12 cellular contexts compared by ENCODE assay signal in genomic region chr19:7540761-7541480, GRCh38. TPM values are rescaled to one million over a fixed set of nuclear protein-coding genes. Genes with fewer than 3 reads are reported as not detected.
A peak's percentile ranks its signal among the peaks of the same experiment; 100 is the strongest.
DNase-seq lines count a peak whose midpoint lies in the region; ATAC-seq, FAIRE-seq and TF ChIP-seq lines count a peak whose summit lies in the region.
"Had no signal": no experiment of that assay in that cellular context is flagged by ENCODE, and none has a peak within 500 bp of the region (broad histone marks: within the 10 kb centered on the region; RNA-seq: fewer than 3 reads in every experiment).

No MANE protein-coding gene starts in this region.

- H3K27ac ChIP-seq in astrocyte (ENCODE audit: low read depth, low read length): no peak overlapping the region

- H3K4me1 ChIP-seq in astrocyte (ENCODE audit: insufficient read depth, low read length): peaks cover 6% of the 10 kb centered on the region

- H3K9me3 ChIP-seq in astrocyte (ENCODE audit: insufficient read depth, low read depth, low read length): no peaks in the 10 kb centered on the region

- H3K4me3 ChIP-seq in astrocyte (ENCODE audit: insufficient read depth, low read depth, low read length): no peak overlapping the region

- H4K20me1 ChIP-seq in astrocyte (ENCODE audit: insufficient read depth, low read length): peaks cover 4% of the 10 kb centered on the region

- no peak overlapping the region for H3K9ac ChIP-seq in astrocyte (ENCODE audit: low read length)

- H3K27ac Mint-ChIP-seq in astrocyte (ENCODE audit: unreplicated experiment) (no peak overlapping the region), nephron progenitor cell (no peak overlapping the region)

- H3K4me1 Mint-ChIP-seq in astrocyte (ENCODE audit: low read depth, unreplicated experiment) (no peaks in the 10 kb centered on the region), nephron progenitor cell (peaks cover 14% of the 10 kb centered on the region)

- peaks cover 4% of the 10 kb centered on the region for H3K79me2 ChIP-seq in astrocyte (ENCODE audit: insufficient read depth, low read length)

- intact Hi-C loops in posterior vena cava (cut with DNase I): no loop called here

- no peak overlapping the region for H3K4me2 ChIP-seq in astrocyte (ENCODE audit: low read length)

- TF ChIP-seq CTCF in astrocyte (IDR thresholded peaks at IDR 0.05; ENCODE audit: insufficient read depth, low read depth, low read length): no peak
- no peak for TF ChIP-seq CTCF in nephron progenitor cell (IDR thresholded peaks at IDR 0.05)

- no peak overlapping the region for H3K4me3 Mint-ChIP-seq in astrocyte (ENCODE audit: unreplicated experiment)
- H3K4me3 Mint-ChIP-seq in nephron progenitor cell: no peak overlapping the region

- no peak for ATAC-seq in GM19351 (IDR thresholded peaks at IDR 0.05; ENCODE audit: unreplicated experiment)

- H3K27me3 Mint-ChIP-seq in astrocyte (ENCODE audit: low read depth, unreplicated experiment) (no peaks in the 10 kb centered on the region), nephron progenitor cell (ENCODE audit: low read depth, poor library complexity) (no peaks in the 10 kb centered on the region)

- peaks cover 2% of the 10 kb centered on the region for H3K9me3 Mint-ChIP-seq in astrocyte (ENCODE audit: unreplicated experiment)
- H3K9me3 Mint-ChIP-seq in nephron progenitor cell: no peaks in the 10 kb centered on the region

- H2AFZ ChIP-seq in astrocyte (ENCODE audit: low read depth, low read length): no peak overlapping the region

- no peaks in the 10 kb centered on the region for H3K27me3 ChIP-seq in astrocyte (ENCODE audit: insufficient read depth, low read length)

- H3K36me3 ChIP-seq in astrocyte (ENCODE audit: insufficient read depth, low read length): peaks cover 3% of the 10 kb centered on the region

- FAIRE-seq in HTR-8/SVneo (lab: Jason Lieb, UNC): peak; percentile 46
- FAIRE-seq in astrocyte (lab: Jason Lieb, UNC): no peak
- FAIRE-seq: islet of Langerhans had no signal

- DNase-seq in CMK (ENCODE audit: low read depth) (peak; percentile 66), HTR-8/SVneo (ENCODE audit: insufficient read length, low spot score) (no peak), astrocyte (ENCODE audit: low read depth) (peak; percentile 26), nephron progenitor cell (peak; percentile 68), posterior vena cava (ENCODE audit: low spot score) (no peak), Kasumi-1 (lab: John Stamatoyannopoulos, UW) (no peak), NCI-H2081 treated with DMSO at 0.1 percent for 48 hours (lab: John Stamatoyannopoulos, UW) (no peak)
- DNase-seq: DMS153; NCI-H1694 treated with DMSO at 0.1 percent for 48 hours; stimulated activated naive CD4-positive, alpha-beta T cell treated with Interleukin-2 at 50 U/mL for 16 hours had no signal

- H3K36me3 Mint-ChIP-seq in astrocyte (ENCODE audit: low read depth, unreplicated experiment) (peaks cover 15% of the 10 kb centered on the region), nephron progenitor cell (ENCODE audit: low read depth) (peaks cover 26% of the 10 kb centered on the region)

RNA-seq across cellular contexts. Expression of gene PNPLA6, which starts 5.4 kb away (rescaled TPM):
- total RNA-seq in astrocyte (81.9 and 90.2 TPM in 2 replicates), posterior vena cava (10 to 100 TPM; 78.0 to 79.3 TPM)

RNA-seq across cellular contexts. Expression of gene MCOLN1, which starts 18.5 kb away (rescaled TPM):
- total RNA-seq in astrocyte: 26.2 and 27.5 TPM in 2 replicates
- 10 to 100 TPM; 23.1 to 26.1 TPM for total RNA-seq in posterior vena cava

RNA-seq across cellular contexts. Expression of gene ZNF358, which starts 25.0 kb away (rescaled TPM):
- total RNA-seq in astrocyte: 39.8 and 41.1 TPM in 2 replicates
- 10 to 100 TPM; 52.3 to 55.0 TPM for total RNA-seq in posterior vena cava

RNA-seq across cellular contexts. Expression of gene PEX11G, which starts 52.1 kb away (rescaled TPM):
- total RNA-seq in astrocyte (1.7 and 2.2 TPM in 2 replicates), posterior vena cava (1 to 10 TPM; 2.7 to 4.1 TPM)

RNA-seq across cellular contexts. Expression of gene CAMSAP3, which starts 54.7 kb away (rescaled TPM):
- 2.8 and 4.1 TPM in 2 replicates for total RNA-seq in astrocyte
- total RNA-seq in posterior vena cava: not detected

Comparison
In these comparisons a context has a peak if more than half of its experiments do, and no peak if none do; other contexts are left out.
1. DNase-seq: peak in CMK (single experiment), astrocyte (single experiment) and nephron progenitor cell (single experiment); none in HTR-8/SVneo (single experiment), posterior vena cava (single experiment), Kasumi-1 (0 of 2) and NCI-H2081 treated with DMSO at 0.1 percent for 48 hours (single experiment).